18 cellular contexts compared by ENCODE assay signal in genomic region chr22:39917091-39917703, GRCh38. TPM values are rescaled to one million over a fixed set of nuclear protein-coding genes. Genes with fewer than 3 reads are reported as not detected.
A peak's percentile ranks its signal among the peaks of the same experiment; 100 is the strongest.
DNase-seq lines count a peak whose midpoint lies in the region; ATAC-seq lines count a peak whose summit lies in the region.
"Had no signal": no experiment of that assay in that cellular context is flagged by ENCODE, and none has a peak within 500 bp of the region (broad histone marks: within the 10 kb centered on the region; RNA-seq: fewer than 3 reads in every experiment).

No MANE protein-coding gene starts in this region.

- no peak for ATAC-seq in activated T-cell treated with anti-CD3 and anti-CD28 coated beads, Interleukin-2, amount 50 U/mL, for 72 hours (replicated peaks in 1 of 2)
- no peak for ATAC-seq in activated naive CD4-positive, alpha-beta T cell treated with anti-CD3 and anti-CD28 coated beads, Interleukin-2, amount 50 U/mL, for 72 hours
- no peak for ATAC-seq in stimulated activated effector memory CD8-positive, alpha-beta T cell treated with anti-CD3 and anti-CD28 coated beads, Interleukin-12 subunit alpha, Interleukin-12 subunit beta, amount 100 ng/mL, for 72 hours
- ATAC-seq in HG03469 (IDR thresholded peaks at IDR 0.05; ENCODE audit: unreplicated experiment) (no peak), GM21786 (IDR thresholded peaks at IDR 0.05; ENCODE audit: unreplicated experiment) (no peak)
- ATAC-seq: esophagus mucosa, PC-3 had no signal

- H3K27me3 Mint-ChIP-seq in activated T-cell treated with anti-CD3 and anti-CD28 coated beads, Interleukin-2, amount 50 U/mL, for 72 hours (ENCODE audit: low read depth), result no peaks in the 10 kb centered on the region
- H3K27me3 Mint-ChIP-seq: memory B cell had no signal

- H3K9me3 Mint-ChIP-seq in activated T-cell treated with anti-CD3 and anti-CD28 coated beads, Interleukin-2, amount 50 U/mL, for 72 hours, result no peaks in the 10 kb centered on the region
- H3K9me3 Mint-ChIP-seq in activated naive CD4-positive, alpha-beta T cell treated with anti-CD3 and anti-CD28 coated beads, Interleukin-2, amount 50 U/mL, for 72 hours, result no peaks in the 10 kb centered on the region
- no peaks in the 10 kb centered on the region for H3K9me3 Mint-ChIP-seq in stimulated activated effector memory CD8-positive, alpha-beta T cell treated with anti-CD3 and anti-CD28 coated beads, Interleukin-12 subunit alpha, Interleukin-12 subunit beta, amount 100 ng/mL, for 72 hours
- H3K9me3 Mint-ChIP-seq: HFFc6, memory B cell, neural crest cell had no signal

- peak overlapping the region; percentile 95 for H3K27ac Mint-ChIP-seq in activated T-cell treated with anti-CD3 and anti-CD28 coated beads, Interleukin-2, amount 50 U/mL, for 72 hours
- peak overlapping the region; percentile 15 to 62 for H3K27ac Mint-ChIP-seq in activated naive CD4-positive, alpha-beta T cell treated with anti-CD3 and anti-CD28 coated beads, Interleukin-2, amount 50 U/mL, for 72 hours
- peak overlapping the region; percentile 88 for H3K27ac Mint-ChIP-seq in stimulated activated effector memory CD8-positive, alpha-beta T cell treated with anti-CD3 and anti-CD28 coated beads, Interleukin-12 subunit alpha, Interleukin-12 subunit beta, amount 100 ng/mL, for 72 hours
- H3K27ac Mint-ChIP-seq: HFFc6, memory B cell had no signal

- peaks cover 0 to 3% of the 10 kb centered on the region in 2 donors for H3K36me3 Mint-ChIP-seq in activated T-cell treated with anti-CD3 and anti-CD28 coated beads, Interleukin-2, amount 50 U/mL, for 72 hours (ENCODE audit: insufficient read depth in 2 of 2)
- H3K36me3 Mint-ChIP-seq in activated naive CD4-positive, alpha-beta T cell treated with anti-CD3 and anti-CD28 coated beads, Interleukin-2, amount 50 U/mL, for 72 hours, result no peaks in the 10 kb centered on the region
- H3K36me3 Mint-ChIP-seq in stimulated activated effector memory CD8-positive, alpha-beta T cell treated with anti-CD3 and anti-CD28 coated beads, Interleukin-12 subunit alpha, Interleukin-12 subunit beta, amount 100 ng/mL, for 72 hours, result peaks cover 34% of the 10 kb centered on the region

- H3K4me1 Mint-ChIP-seq in activated T-cell treated with anti-CD3 and anti-CD28 coated beads, Interleukin-2, amount 50 U/mL, for 72 hours (ENCODE audit: low read depth), result peaks cover 95% of the 10 kb centered on the region
- H3K4me1 Mint-ChIP-seq in stimulated activated effector memory CD8-positive, alpha-beta T cell treated with anti-CD3 and anti-CD28 coated beads, Interleukin-12 subunit alpha, Interleukin-12 subunit beta, amount 100 ng/mL, for 72 hours, result peaks cover 85% of the 10 kb centered on the region

- H3K4me3 Mint-ChIP-seq in activated T-cell treated with anti-CD3 and anti-CD28 coated beads, Interleukin-2, amount 50 U/mL, for 72 hours, result peak overlapping the region; percentile 80 to 97
- H3K4me3 Mint-ChIP-seq in stimulated activated effector memory CD8-positive, alpha-beta T cell treated with anti-CD3 and anti-CD28 coated beads, Interleukin-12 subunit alpha, Interleukin-12 subunit beta, amount 100 ng/mL, for 72 hours, result peak overlapping the region; percentile 72
- H3K4me3 Mint-ChIP-seq: HFFc6, memory B cell, neural crest cell had no signal

- DNase-seq in activated T-cell treated with anti-CD3 and anti-CD28 coated beads, Interleukin-2, amount 50 U/mL, for 72 hours, result no peak
- DNase-seq in activated T-cell treated with anti-CD3 and anti-CD28 coated beads, Interleukin-2, amount 50 U/mL, for 48 hours, result no peak
- peak; percentile 76 for DNase-seq in NCI-H1694 treated with DMSO at 0.1 percent for 48 hours (lab: John Stamatoyannopoulos, UW)
- DNase-seq in activated naive CD4-positive, alpha-beta T cell treated with anti-CD3 and anti-CD28 coated beads, Interleukin-2, amount 50 U/mL, for 72 hours (ENCODE audit: low spot score in 2 of 2), result no peak
- DNase-seq in stimulated activated effector memory CD8-positive, alpha-beta T cell treated with anti-CD3 and anti-CD28 coated beads, Interleukin-12 subunit alpha, Interleukin-12 subunit beta, amount 100 ng/mL, for 72 hours (ENCODE audit: low spot score in 2 of 2), result no peak
- DNase-seq in caudate nucleus (lab: John Stamatoyannopoulos, UW), result no peak
- DNase-seq: DMS 273 treated with DMSO at 0.1 percent for 48 hours, HFFc6, MV-4-11, PC-3 had no signal

- no peak overlapping the region for H3K27ac ChIP-seq in caudate nucleus (ENCODE audit: low read depth, low read length)

RNA-seq across cellular contexts. Expression of gene GRAP2, which starts 16.3 kb away (rescaled TPM):
- 10 to 100 TPM; 56.4 to 59.4 TPM for total RNA-seq in activated T-cell treated with anti-CD3 and anti-CD28 coated beads, Interleukin-2, amount 50 U/mL, for 72 hours
- total RNA-seq in activated naive CD4-positive, alpha-beta T cell treated with anti-CD3 and anti-CD28 coated beads, Interleukin-2, amount 50 U/mL, for 72 hours, result 10 to 100 TPM; 42.4 to 54.6 TPM
- total RNA-seq: HFFc6, PC-3, renal cortical epithelial cell had no signal

RNA-seq across cellular contexts. Expression of gene ENTHD1, which starts 23.6 kb away (rescaled TPM):
- under 1 TPM; 0.46 to 0.77 TPM for total RNA-seq in activated T-cell treated with anti-CD3 and anti-CD28 coated beads, Interleukin-2, amount 50 U/mL, for 72 hours
- 1 to 10 TPM in 1 of 2 donors, under 1 TPM in 1; 0.31 to 1.5 TPM for total RNA-seq in activated naive CD4-positive, alpha-beta T cell treated with anti-CD3 and anti-CD28 coated beads, Interleukin-2, amount 50 U/mL, for 72 hours
- total RNA-seq: esophagus mucosa, HFFc6, NCI-H460, neural crest cell, PC-3, renal cortical epithelial cell, temporal lobe had no signal

RNA-seq across cellular contexts. Expression of gene TMA7B, which starts 43.0 kb away (rescaled TPM):
- 1 to 10 TPM; 1.4 to 2.5 TPM for total RNA-seq in activated T-cell treated with anti-CD3 and anti-CD28 coated beads, Interleukin-2, amount 50 U/mL, for 72 hours
- total RNA-seq in activated naive CD4-positive, alpha-beta T cell treated with anti-CD3 and anti-CD28 coated beads, Interleukin-2, amount 50 U/mL, for 72 hours, result 1 to 10 TPM; 2.4 to 2.5 TPM
- total RNA-seq: HFFc6, NCI-H460, neural crest cell, PC-3, renal cortical epithelial cell had no signal

Comparison
In these comparisons a context has a peak if more than half of its experiments do, and no peak if none do; other contexts are left out.
1. H3K27ac Mint-ChIP-seq: peak in every context shown above with its lines; median percentile 95 in activated T-cell treated with anti-CD3 and anti-CD28 coated beads, Interleukin-2, amount 50 U/mL, for 72 hours; 88 in stimulated activated effector memory CD8-positive, alpha-beta T cell treated with anti-CD3 and anti-CD28 coated beads, Interleukin-12 subunit alpha, Interleukin-12 subunit beta, amount 100 ng/mL, for 72 hours; 38 in activated naive CD4-positive, alpha-beta T cell treated with anti-CD3 and anti-CD28 coated beads, Interleukin-2, amount 50 U/mL, for 72 hours.